Comparison of ENCODE assay signal across 9 cellular contexts in the genomic region with DNA sequence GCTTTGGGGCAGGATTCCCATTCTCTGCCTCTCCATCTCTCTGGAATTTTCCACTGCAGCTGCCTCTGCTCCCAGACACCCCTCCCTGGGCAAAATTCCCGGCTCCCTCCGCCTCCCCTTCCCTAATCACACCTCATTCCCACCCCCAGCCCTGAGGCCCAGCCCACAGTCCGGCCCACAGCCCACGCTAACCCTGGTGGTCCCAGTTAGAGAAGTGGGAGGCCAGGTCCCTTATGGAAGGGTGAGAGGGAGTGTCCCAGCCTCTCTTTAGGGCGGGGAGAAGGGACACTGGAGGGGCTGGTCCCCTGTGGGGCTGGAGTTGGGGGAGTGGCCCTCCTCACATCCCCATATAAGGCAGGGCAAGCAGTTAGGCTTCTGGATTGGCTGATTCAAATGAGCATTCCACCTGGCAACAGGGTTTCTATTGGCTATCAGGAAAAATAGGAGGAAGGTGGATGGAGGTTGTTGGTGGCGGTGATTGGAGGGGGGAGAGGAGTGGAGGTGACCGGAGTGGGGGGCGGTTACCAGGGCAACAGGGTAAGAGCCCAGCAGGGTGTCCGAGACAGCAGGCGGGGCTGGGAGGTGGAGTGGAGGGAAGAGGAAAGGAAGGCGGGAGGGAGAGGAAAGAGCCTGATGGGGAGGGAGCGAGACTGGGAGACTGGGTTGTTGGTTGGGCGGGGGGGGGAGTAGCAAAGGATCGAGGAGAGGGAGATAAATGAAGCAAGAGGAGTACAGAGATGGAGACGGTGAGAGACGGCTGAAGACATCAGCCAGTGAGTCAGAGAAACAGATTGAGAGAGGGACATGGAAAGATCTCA. TPM values are rescaled to one million over a fixed set of nuclear protein-coding genes. Genes with fewer than 3 reads are reported as not detected.
DNase-seq lines count a peak whose midpoint lies in the region; ATAC-seq and TF ChIP-seq lines count a peak whose summit lies in the region.
"Had no signal": no experiment of that assay in that cellular context is flagged by ENCODE, and none has a peak within 500 bp of the region (broad histone marks: within the 10 kb centered on the region; RNA-seq: fewer than 3 reads in every experiment).

No MANE protein-coding gene starts in this region.

- no peaks in the 10 kb centered on the region for H3K27me3 ChIP-seq in rectal smooth muscle tissue (ENCODE audit: control insufficient read depth, insufficient read depth, low read length)

- intact Hi-C loops in MCF 10A (cut with micrococcal nuclease), result no loop called here

- peaks cover 42% of the 10 kb centered on the region for H3K4me1 Mint-ChIP-seq in MCF 10A (ENCODE audit: insufficient read depth, unreplicated experiment)

- H3K4me3 ChIP-seq in rectal smooth muscle tissue (ENCODE audit: low read length), result peak overlapping the region; percentile 52

- peak overlapping the region; percentile 95 for H3K27ac Mint-ChIP-seq in MCF 10A (ENCODE audit: low read depth, unreplicated experiment)

- BruUV-seq in MCF 10A (replicated peaks; lab: Mats Ljungman, UMichigan), result no TSS peak

- peak overlapping the region; percentile 3 for H3K9ac ChIP-seq in rectal smooth muscle tissue (ENCODE audit: low read length)

- peak; percentile 69 for ATAC-seq in HG02588 (IDR thresholded peaks at IDR 0.05; ENCODE audit: unreplicated experiment)

- no peaks in the 10 kb centered on the region for H3K27me3 Mint-ChIP-seq in MCF 10A (ENCODE audit: insufficient read depth, unreplicated experiment)

- H3K36me3 ChIP-seq in rectal smooth muscle tissue (ENCODE audit: control insufficient read depth, insufficient read depth, low read length), result no peaks in the 10 kb centered on the region

- H3K4me1 ChIP-seq in rectal smooth muscle tissue (ENCODE audit: control insufficient read depth, insufficient read depth, low read length), result peaks cover 35% of the 10 kb centered on the region

- DNase-seq in stimulated activated CD4-positive, alpha-beta T cell treated with anti-CD3 and anti-CD28 coated beads, Interleukin-1b, Interleukin-23, amount 100 ng/mL, for 48 hours, result peak; percentile 64
- no peak for DNase-seq in stimulated activated CD4-positive, alpha-beta T cell treated with anti-CD3 and anti-CD28 coated beads, Interleukin-2, amount 100 ng/mL, for 48 hours
- DNase-seq in MV-4-11 (lab: John Stamatoyannopoulos, UW) (peak; percentile 77), SIG-M5 (lab: John Stamatoyannopoulos, UW) (peak; percentile 90), MCF 10A (ENCODE audit: unreplicated experiment) (peak; percentile 99), iPS DF 19.7 (ENCODE audit: low read depth, low spot score) (peak; percentile 99)

- CTCF ChIA-PET in MCF 10A (lab: Yijun Ruan, JAX), result interaction anchor here (0.7 to 7.8 kb wide), 7 partner anchors 10 to 62 kb away, joined by 4 to 174 read pairs (median 7); a partner anchor contains a TSS

- peak overlapping the region; percentile 84 for H3K4me3 Mint-ChIP-seq in MCF 10A (ENCODE audit: unreplicated experiment)

- no peaks in the 10 kb centered on the region for H3K36me3 Mint-ChIP-seq in MCF 10A (ENCODE audit: insufficient read depth, unreplicated experiment)

- TF ChIP-seq CTCF in MCF 10A (IDR thresholded peaks at IDR 0.05; ENCODE audit: unreplicated experiment), result no peak

- peak overlapping the region; percentile 97 for H3K27ac ChIP-seq in rectal smooth muscle tissue (ENCODE audit: low read depth, low read length)
- H3K27ac ChIP-seq: HL-60 had no signal

- POLR2A ChIA-PET in MCF 10A (lab: Yijun Ruan, JAX), result interaction anchor here (0.8 to 4.2 kb wide), 3 partner anchors 11 to 75 kb away, joined by 4 to 119 read pairs (median 21); a partner anchor contains a TSS

- no peaks in the 10 kb centered on the region for H3K9me3 Mint-ChIP-seq in MCF 10A (ENCODE audit: unreplicated experiment)

RNA-seq across cellular contexts. Expression of a gene that starts 1.9 kb away (rescaled TPM):
- 242 and 284 TPM in 2 replicates for total RNA-seq in MCF 10A (2022)

RNA-seq across cellular contexts. Expression of a gene that starts 8.1 kb away (rescaled TPM):
- total RNA-seq in MCF 10A (2022), result 0.58 and 1.0 TPM in 2 replicates

RNA-seq across cellular contexts. Expression of a gene that starts 11.3 kb away (rescaled TPM):
- 151 and 162 TPM in 2 replicates for total RNA-seq in MCF 10A (2022)

RNA-seq across cellular contexts. Expression of a gene that starts 25.1 kb away (rescaled TPM):
- total RNA-seq in MCF 10A (2022), result not detected in 2 replicates

RNA-seq across cellular contexts. Expression of a gene that starts 40.4 kb away (rescaled TPM):
- total RNA-seq in MCF 10A (2022), result 55.5 and 61.3 TPM in 2 replicates

Comparison
In these comparisons a context has a peak if more than half of its experiments do, and no peak if none do; other contexts are left out.
1. DNase-seq: peak in stimulated activated CD4-positive, alpha-beta T cell treated with anti-CD3 and anti-CD28 coated beads, Interleukin-1b, Interleukin-23, amount 100 ng/mL, for 48 hours (single experiment), MV-4-11 (single experiment), SIG-M5 (single experiment), MCF 10A (single experiment) and iPS DF 19.7 (single experiment); none in stimulated activated CD4-positive, alpha-beta T cell treated with anti-CD3 and anti-CD28 coated beads, Interleukin-2, amount 100 ng/mL, for 48 hours (0 of 2).